Comparison of ENCODE assay signal across 12 cellular contexts in the genomic region with DNA sequence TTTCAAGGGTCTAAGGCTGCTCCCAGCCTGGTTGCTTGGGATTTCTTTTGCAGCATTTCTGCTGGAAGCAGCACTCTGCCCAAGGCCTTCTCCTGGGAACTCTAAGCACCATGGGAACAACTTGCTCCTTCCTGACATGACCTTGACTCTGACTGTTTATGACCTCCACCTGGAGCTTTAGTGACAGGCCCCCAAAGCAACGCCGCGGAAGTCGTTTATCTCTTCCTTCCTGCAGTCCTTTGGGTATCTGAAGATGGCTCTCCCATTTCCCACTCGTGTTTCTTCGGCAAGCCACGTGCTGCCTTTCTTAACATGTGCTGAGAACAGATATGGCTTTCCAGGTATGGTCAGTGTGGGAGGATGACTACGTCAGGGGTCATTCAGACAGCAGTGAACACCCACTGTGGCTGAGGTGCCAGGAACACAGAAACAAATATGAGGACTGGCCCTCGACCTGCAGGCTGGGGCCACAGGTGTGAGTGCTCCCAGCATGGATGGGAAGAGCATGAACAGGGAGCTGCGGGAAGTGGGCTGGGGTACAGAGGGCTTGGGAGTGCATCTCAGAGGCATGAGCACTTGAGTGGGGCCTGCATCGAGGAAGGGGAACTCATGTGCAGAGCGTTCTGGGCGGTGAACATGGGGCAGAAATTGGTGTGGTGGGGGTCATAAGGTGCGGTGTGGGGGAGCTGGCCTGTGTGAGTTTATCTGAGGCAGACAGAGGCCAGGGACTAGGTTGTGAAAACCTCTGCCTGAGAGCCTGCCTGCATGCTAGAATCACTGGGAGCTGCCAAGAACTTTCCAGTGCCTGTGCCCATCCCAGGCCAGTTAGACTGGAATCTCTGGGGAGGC.
DNase-seq lines count a peak whose midpoint lies in the region; ATAC-seq, FAIRE-seq and TF ChIP-seq lines count a peak whose summit lies in the region.
"Had no signal": no experiment of that assay in that cellular context is flagged by ENCODE, and none has a peak within 500 bp of the region (broad histone marks: within the 10 kb centered on the region; RNA-seq: fewer than 3 reads in every experiment).

No MANE protein-coding gene starts in this region.

- H3K79me2 ChIP-seq in K562 (ENCODE audit: control insufficient read depth, insufficient read depth, low read length) = no peaks in the 10 kb centered on the region

- H3K4me3 Mint-ChIP-seq in progenitor cell of endocrine pancreas (ENCODE audit: low read depth) = no peak overlapping the region
- H3K4me3 Mint-ChIP-seq: CD4-positive, CD25-positive, alpha-beta regulatory T cell had no signal

- H3K27me3 ChIP-seq in K562 (ENCODE audit: control insufficient read depth in 2 of 2, insufficient read depth in 2 of 2, low read length in 2 of 2) = peaks cover 3 to 7% of the 10 kb centered on the region in 2 experiments; a peak in 3 of 5 replicates
- H3K27me3 ChIP-seq in liver (ENCODE audit: control insufficient read depth in 4 of 4, insufficient read depth in 4 of 4, low read length in 3 of 4) = peaks cover 0 to 2% (median 0%) of the 10 kb centered on the region in 4 donors
- H3K27me3 ChIP-seq: BLaER1 treated with 17β-estradiol and CSF1 and Interleukin-3, amounts not matched to agents 10 nM and 100 nM had no signal

- BruUV-seq in K562 (replicated peaks; lab: Mats Ljungman, UMichigan) = no TSS peak

- POLR2A ChIA-PET in K562 (lab: Yijun Ruan, JAX) = no interaction called here

- peak overlapping the region in 1 of 2 experiments; percentile 61; a peak in 1 of 4 replicates for H3K9ac ChIP-seq in K562 (ENCODE audit: insufficient read depth in 1 of 2, low read depth in 2 of 2, low read length in 2 of 2)
- no peak overlapping the region for H3K9ac ChIP-seq in liver (ENCODE audit: low read depth in 1 of 2, low read length in 2 of 2)
- H3K9ac ChIP-seq: BLaER1 treated with 17β-estradiol and CSF1 and Interleukin-3, amounts not matched to agents 10 nM and 100 nM had no signal

- DNase-seq in OCI-M1 (lab: John Stamatoyannopoulos, UW) = peak; percentile 19
- DNase-seq in K562 (ENCODE audit: extremely low read depth in 1 of 4, low spot score in 3 of 4) = peak; percentile 22 to 56 (median 36)
- DNase-seq in progenitor cell of endocrine pancreas (ENCODE audit: low spot score, unreplicated experiment) = no peak
- DNase-seq in germinal center (ENCODE audit: low spot score) = no peak
- no peak for DNase-seq in HPDE6-E6E7 (ENCODE audit: extremely low spot score)
- no peak for DNase-seq in HTR-8/SVneo (ENCODE audit: insufficient read length, low spot score)
- DNase-seq: ACHN; CD4-positive, CD25-positive, alpha-beta regulatory T cell; GF-D8; HCEC 1CT had no signal

- no peaks in the 10 kb centered on the region for H3K4me1 Mint-ChIP-seq in progenitor cell of endocrine pancreas (ENCODE audit: low read depth)

- peak; percentile 84 for FAIRE-seq in K562 (lab: Jason Lieb, UNC)
- FAIRE-seq in HTR-8/SVneo (lab: Jason Lieb, UNC) = no peak

- peak overlapping the region; percentile 17; the same call in 1 of the 2 replicates for H3K4me2 ChIP-seq in K562 (ENCODE audit: insufficient read depth, low read length)
- H3K4me2 ChIP-seq: BLaER1 treated with 17β-estradiol and CSF1 and Interleukin-3, amounts not matched to agents 10 nM and 100 nM had no signal

- H3K9me1 ChIP-seq in K562 (ENCODE audit: control insufficient read depth, insufficient read depth, low read length) = no peaks in the 10 kb centered on the region

- H3K36me3 ChIP-seq in K562 (ENCODE audit: control insufficient read depth, insufficient read depth, low read length) (no peaks in the 10 kb centered on the region), liver (ENCODE audit: control insufficient read depth in 4 of 4, insufficient read depth in 3 of 4, low read depth in 1 of 4, low read length in 3 of 4) (no peaks in the 10 kb centered on the region)
- H3K36me3 ChIP-seq: BLaER1 treated with 17β-estradiol and CSF1 and Interleukin-3, amounts not matched to agents 10 nM and 100 nM had no signal

- CTCF ChIA-PET in K562 (lab: Yijun Ruan, JAX; ENCODE audit: low intra/inter-chr PET ratio) = no interaction called here

- no peaks in the 10 kb centered on the region for H3K9me3 ChIP-seq in K562 (replicated peaks; ENCODE audit: control insufficient read depth, insufficient read depth, low read depth, low read length)
- H3K9me3 ChIP-seq in liver (ENCODE audit: control insufficient read depth in 4 of 4, low read length in 3 of 4) = no peaks in the 10 kb centered on the region

- TF ChIP-seq POLR2A in K562 (conservative IDR thresholded peaks at IDR 0.05) = no peak

- H3K4me3 ChIP-seq in K562 (no peak overlapping the region), liver (ENCODE audit: low read depth in 1 of 3, low read length in 3 of 3) (no peak overlapping the region)
- H3K4me3 ChIP-seq: BLaER1 treated with 17β-estradiol and CSF1 and Interleukin-3, amounts not matched to agents 10 nM and 100 nM had no signal

- peaks cover 13 to 17% of the 10 kb centered on the region in 2 experiments; a peak in 4 of 5 replicates for H3K4me1 ChIP-seq in K562 (replicated peaks in 1 of 2; ENCODE audit: control insufficient read depth in 2 of 2, insufficient read depth in 2 of 2, low read length in 2 of 2)
- no peaks in the 10 kb centered on the region for H3K4me1 ChIP-seq in liver (ENCODE audit: control insufficient read depth in 4 of 4, insufficient read depth in 4 of 4, low read length in 3 of 4)
- H3K4me1 ChIP-seq: BLaER1 treated with 17β-estradiol and CSF1 and Interleukin-3, amounts not matched to agents 10 nM and 100 nM had no signal

- TF ChIP-seq RAD21 in K562 (CRISPR knock-in tag; conservative IDR thresholded peaks at IDR 0.05 in 1 of 2, IDR thresholded peaks at IDR 0.05 in 1 of 2) (no peak), liver (IDR thresholded peaks at IDR 0.05) (no peak)

- TF ChIP-seq CTCF in K562 (IDR thresholded peaks at IDR 0.05 in 2 of 3, conservative IDR thresholded peaks at IDR 0.05 in 1 of 3; ENCODE audit: insufficient read depth in 2 of 3, low read depth in 1 of 3, low read length in 3 of 3) (no peak), liver (IDR thresholded peaks at IDR 0.05; ENCODE audit: low read depth, low read length, missing input control) (no peak), progenitor cell of endocrine pancreas (IDR thresholded peaks at IDR 0.05; ENCODE audit: unreplicated experiment) (no peak)

- H2AFZ ChIP-seq in K562 (ENCODE audit: low read depth, low read length) = peak overlapping the region; percentile 69

- no peaks in the 10 kb centered on the region for H4K20me1 ChIP-seq in K562 (replicated peaks; ENCODE audit: control insufficient read depth, insufficient read depth, low read length)
- H4K20me1 ChIP-seq: BLaER1 treated with 17β-estradiol and CSF1 and Interleukin-3, amounts not matched to agents 10 nM and 100 nM had no signal

- no peaks in the 10 kb centered on the region for H3K36me3 Mint-ChIP-seq in progenitor cell of endocrine pancreas (ENCODE audit: insufficient read depth)
- H3K36me3 Mint-ChIP-seq: CD4-positive, CD25-positive, alpha-beta regulatory T cell had no signal

- H3K27ac ChIP-seq in K562 (ENCODE audit: extremely low read depth, low read depth, low read length) (no peak overlapping the region; the same call in 2 of the 3 replicates), liver (ENCODE audit: low read depth in 1 of 2, low read length in 2 of 2) (no peak overlapping the region)
- H3K27ac ChIP-seq: BLaER1 treated with 17β-estradiol and CSF1 and Interleukin-3, amounts not matched to agents 10 nM and 100 nM had no signal

- H3K27me3 Mint-ChIP-seq in progenitor cell of endocrine pancreas = peaks cover 10% of the 10 kb centered on the region
- H3K27me3 Mint-ChIP-seq: CD4-positive, CD25-positive, alpha-beta regulatory T cell had no signal

- peak; percentile 29; the same call in 1 of the 2 replicates for TF ChIP-seq EP300 in K562 (IDR thresholded peaks at IDR 0.05; ENCODE audit: low read length)

- peak; percentile 69 for ATAC-seq in K562

- intact Hi-C loops in K562 (cut with micrococcal nuclease) = loop anchor here (1.0 to 10.0 kb wide), 3 partner anchors 85 to 559 kb away; no protein-coding TSS in a partner anchor

- in situ Hi-C loops in K562 (cut with MboI) = no loop called here

- H3K9me3 Mint-ChIP-seq in progenitor cell of endocrine pancreas (ENCODE audit: low read depth) = peaks cover 4% of the 10 kb centered on the region

- H3K27ac Mint-ChIP-seq in progenitor cell of endocrine pancreas = peak overlapping the region; percentile 25
- H3K27ac Mint-ChIP-seq: CD4-positive, CD25-positive, alpha-beta regulatory T cell had no signal

- WGBS in K562 (ENCODE audit: insufficient coverage, low coverage, missing lambda C conversion rate) = 3% methylated on average over 14 of the region's 14 CpGs
- WGBS in liver = 80% methylated on average over 14 of the region's 14 CpGs

TF ChIP-seq in liver, 16 proteins besides CTCF, POLR2A, EP300 and RAD21:
- no peak for TF ChIP-seq REST (IDR thresholded peaks at IDR 0.05)
- peak; percentile 61 for TF ChIP-seq NR2F2 (IDR thresholded peaks at IDR 0.05)
TF ChIP-seq in liver: peak in this region for 1.

Comparison
In these comparisons a context has a peak if more than half of its experiments do, and no peak if none do; other contexts are left out.
1. DNase-seq: peak in OCI-M1 (single experiment) and K562 (4 of 4); none in progenitor cell of endocrine pancreas (single experiment), germinal center (single experiment), HPDE6-E6E7 (single experiment) and HTR-8/SVneo (single experiment).